ENCODE assay signal across 9 cellular contexts in genomic region chr12:57109207-57110160, GRCh38. TPM values are rescaled to one million over a fixed set of nuclear protein-coding genes. Genes with fewer than 3 reads are reported as not detected.
DNase-seq lines count a peak whose midpoint lies in the region; ATAC-seq and TF ChIP-seq lines count a peak whose summit lies in the region.
"Had no signal": no experiment of that assay in that cellular context is flagged by ENCODE, and none has a peak within 500 bp of the region (broad histone marks: within the 10 kb centered on the region; RNA-seq: fewer than 3 reads in every experiment).

No MANE protein-coding gene starts in this region.

- TF ChIP-seq CTCF in brain (conservative IDR thresholded peaks at IDR 0.05), result no peak
- TF ChIP-seq CTCF in upper lobe of left lung (IDR thresholded peaks at IDR 0.05), result no peak

- no CpG with 5 or more reads among the region's 8 CpGs for WGBS in mesendoderm (ENCODE audit: extremely low coverage, insufficient coverage, low lambda C conversion rate)
- 48 to 62% methylated on average over 8 of the region's 8 CpGs for WGBS in upper lobe of left lung, 2 donors

- DNase-seq in activated naive CD4-positive, alpha-beta T cell treated with anti-CD3 and anti-CD28 coated beads, Interleukin-2, amount 10 ng/mL, durations not matched to agents 7 days and 5 days, result no peak
- DNase-seq in activated naive CD4-positive, alpha-beta T cell treated with Interleukin-2 at 50 U/mL for 16 hours, result no peak
- DNase-seq in mesendoderm (no peak), upper lobe of left lung (no peak), COLO668 (lab: John Stamatoyannopoulos, UW; ENCODE audit: unreplicated experiment) (no peak), Ammon's horn (ENCODE audit: low spot score) (no peak), DMS 273 (lab: John Stamatoyannopoulos, UW; ENCODE audit: unreplicated experiment) (no peak)

- peaks cover 4% of the 10 kb centered on the region for H3K27me3 Mint-ChIP-seq in activated naive CD4-positive, alpha-beta T cell treated with anti-CD3 and anti-CD28 coated beads, Interleukin-2, amount 10 ng/mL, durations not matched to agents 7 days and 5 days
- no peaks in the 10 kb centered on the region for H3K27me3 Mint-ChIP-seq in brain

- H3K9me3 ChIP-seq in upper lobe of left lung, result no peaks in the 10 kb centered on the region

- peak overlapping the region; percentile 74 for H3K4ac ChIP-seq in mesendoderm (ENCODE audit: low read depth, low read length)

- H2AK5ac ChIP-seq in mesendoderm (ENCODE audit: low read length), result peak overlapping the region; percentile 15

- H3K36me3 ChIP-seq in mesendoderm (ENCODE audit: control insufficient read depth, insufficient read depth, low read length), result no peaks in the 10 kb centered on the region
- peaks cover 18 to 44% (median 39%) of the 10 kb centered on the region in 4 donors for H3K36me3 ChIP-seq in upper lobe of left lung

- H3K4me1 ChIP-seq in mesendoderm (ENCODE audit: control insufficient read depth, low read depth, low read length) (peaks cover 5% of the 10 kb centered on the region), upper lobe of left lung (peaks cover 31 to 39% (median 35%) of the 10 kb centered on the region in 4 donors)

- ATAC-seq in upper lobe of left lung (ENCODE audit: low FRiP score in 2 of 2), result no peak

- peak overlapping the region; percentile 94 for H3K27ac Mint-ChIP-seq in activated naive CD4-positive, alpha-beta T cell treated with anti-CD3 and anti-CD28 coated beads, Interleukin-2, amount 10 ng/mL, durations not matched to agents 7 days and 5 days
- peak overlapping the region; percentile 7 to 99 (median 97) for H3K27ac Mint-ChIP-seq in brain

- H3K56ac ChIP-seq in mesendoderm (ENCODE audit: low read length), result peak overlapping the region; percentile 93

- H3K4me2 ChIP-seq in mesendoderm (ENCODE audit: low read length), result peak overlapping the region; percentile 84

- CTCF ChIA-PET in activated naive CD4-positive, alpha-beta T cell treated with anti-CD3 and anti-CD28 coated beads, Interleukin-2, amount 10 ng/mL, durations not matched to agents 7 days and 5 days (lab: Charles Lee), result interaction anchor here (0.7 to 5.7 kb wide), 8 partner anchors 12 to 102 kb away, joined by 3 to 100 read pairs (median 14); partner anchors contain the start of genes NAB2 and ZBTB39

- peaks cover 58% of the 10 kb centered on the region for H3K4me1 Mint-ChIP-seq in activated naive CD4-positive, alpha-beta T cell treated with anti-CD3 and anti-CD28 coated beads, Interleukin-2, amount 10 ng/mL, durations not matched to agents 7 days and 5 days
- peaks cover 49% of the 10 kb centered on the region for H3K4me1 Mint-ChIP-seq in brain

- H3K36me3 Mint-ChIP-seq in activated naive CD4-positive, alpha-beta T cell treated with anti-CD3 and anti-CD28 coated beads, Interleukin-2, amount 10 ng/mL, durations not matched to agents 7 days and 5 days, result peaks cover 41% of the 10 kb centered on the region
- no peaks in the 10 kb centered on the region for H3K36me3 Mint-ChIP-seq in brain

- no peak overlapping the region for H4K8ac ChIP-seq in mesendoderm (ENCODE audit: low read depth, low read length)

- TF ChIP-seq POLR2A in upper lobe of left lung (IDR thresholded peaks at IDR 0.05), result no peak

- H3K4me3 ChIP-seq in mesendoderm (ENCODE audit: low read length), result peak overlapping the region; percentile 45
- H3K4me3 ChIP-seq in upper lobe of left lung, result peak overlapping the region; percentile 67 to 84 (median 72)

- peak overlapping the region; percentile 64 for H2BK5ac ChIP-seq in mesendoderm (ENCODE audit: low read length)

- H2BK120ac ChIP-seq in mesendoderm (ENCODE audit: low read depth, low read length), result no peak overlapping the region

- no peak for TF ChIP-seq EP300 in upper lobe of left lung (IDR thresholded peaks at IDR 0.05)

- H3K79me2 ChIP-seq in mesendoderm (ENCODE audit: control insufficient read depth, insufficient read depth, low read length), result no peaks in the 10 kb centered on the region

- H3K79me1 ChIP-seq in mesendoderm (ENCODE audit: low read length), result peaks cover 3% of the 10 kb centered on the region

- H4K5ac ChIP-seq in mesendoderm (ENCODE audit: low read length), result peak overlapping the region; percentile 21

- H3K23ac ChIP-seq in mesendoderm (ENCODE audit: low read length), result peak overlapping the region; percentile 84

- H3K9ac ChIP-seq in mesendoderm (ENCODE audit: low read length), result peak overlapping the region; percentile 84

- H3K27me3 ChIP-seq in mesendoderm (ENCODE audit: insufficient read depth, low read length, poor library complexity) (no peaks in the 10 kb centered on the region), upper lobe of left lung (no peaks in the 10 kb centered on the region)

- H3K27ac ChIP-seq in mesendoderm (ENCODE audit: low read depth, low read length), result no peak overlapping the region
- peak overlapping the region; percentile 94 to 100 (median 99) for H3K27ac ChIP-seq in upper lobe of left lung

- peak overlapping the region; percentile 82 for H3K4me3 Mint-ChIP-seq in activated naive CD4-positive, alpha-beta T cell treated with anti-CD3 and anti-CD28 coated beads, Interleukin-2, amount 10 ng/mL, durations not matched to agents 7 days and 5 days
- H3K4me3 Mint-ChIP-seq in brain, result peak overlapping the region in 4 of 5 experiments; percentile 84 to 89 (median 86)

- H3K9me3 Mint-ChIP-seq in activated naive CD4-positive, alpha-beta T cell treated with anti-CD3 and anti-CD28 coated beads, Interleukin-2, amount 10 ng/mL, durations not matched to agents 7 days and 5 days, result no peaks in the 10 kb centered on the region
- H3K9me3 Mint-ChIP-seq in brain, result peaks cover 0 to 5% (median 0%) of the 10 kb centered on the region in 5 experiments

- peak overlapping the region; percentile 18 for H3K18ac ChIP-seq in mesendoderm (ENCODE audit: low read length)

- no peak overlapping the region for H2BK15ac ChIP-seq in mesendoderm (replicated peaks; ENCODE audit: low read depth)

RNA-seq across cellular contexts. Expression of gene STAT6, which starts 1.7 kb away (rescaled TPM):
- polyA plus RNA-seq in brain (ENCODE audit: insufficient read depth, low read depth, low replicate concordance), result 8.8 TPM
- polyA plus RNA-seq in mesendoderm (2013, experiment 1 of 2), result 22.6 TPM
- 22.2 TPM for polyA plus RNA-seq in mesendoderm (2013, experiment 2 of 2)
- total RNA-seq in upper lobe of left lung, result 100 to 1,000 TPM; 123 to 605 (median 251) TPM

RNA-seq across cellular contexts. Expression of gene LRP1, which starts 18.8 kb away (rescaled TPM):
- 56.5 TPM for polyA plus RNA-seq in brain (ENCODE audit: insufficient read depth, low read depth, low replicate concordance)
- polyA plus RNA-seq in mesendoderm (2013, experiment 1 of 2), result 16.1 TPM
- 15.2 TPM for polyA plus RNA-seq in mesendoderm (2013, experiment 2 of 2)
- 100 to 1,000 TPM; 137 to 504 (median 308) TPM for total RNA-seq in upper lobe of left lung

RNA-seq across cellular contexts. Expression of gene NAB2, which starts 20.6 kb away (rescaled TPM):
- polyA plus RNA-seq in brain (ENCODE audit: insufficient read depth, low read depth, low replicate concordance), result 12.0 TPM
- polyA plus RNA-seq in mesendoderm (2013, experiment 1 of 2), result 10.0 TPM
- 9.5 TPM for polyA plus RNA-seq in mesendoderm (2013, experiment 2 of 2)
- total RNA-seq in upper lobe of left lung, result 10 to 100 TPM; 18.1 to 64.9 (median 31.5) TPM

RNA-seq across cellular contexts. Expression of gene NEMP1, which starts 30.9 kb away (rescaled TPM):
- polyA plus RNA-seq in brain (ENCODE audit: insufficient read depth, low read depth, low replicate concordance), result 11.2 TPM
- 14.8 TPM for polyA plus RNA-seq in mesendoderm (2013, experiment 1 of 2)
- polyA plus RNA-seq in mesendoderm (2013, experiment 2 of 2), result 14.9 TPM
- 10 to 100 TPM in 3 of 6 donors, 1 to 10 TPM in 3; 6.2 to 13.6 (median 10.0) TPM for total RNA-seq in upper lobe of left lung

RNA-seq across cellular contexts. Expression of gene LRP1-AS, which starts 37.9 kb away (rescaled TPM):
- not detected for polyA plus RNA-seq in brain (ENCODE audit: insufficient read depth, low read depth, low replicate concordance)
- polyA plus RNA-seq in mesendoderm (2013, experiment 1 of 2), result not detected
- polyA plus RNA-seq in mesendoderm (2013, experiment 2 of 2), result not detected
- not detected for total RNA-seq in upper lobe of left lung
- total RNA-seq: Daoy had no signal
